Comparison of ENCODE assay signal across 10 cellular contexts in genomic region chr3:140505256-140505655, GRCh38.
DNase-seq lines count a peak whose midpoint lies in the region; ATAC-seq and TF ChIP-seq lines count a peak whose summit lies in the region.
"Had no signal": no experiment of that assay in that cellular context is flagged by ENCODE, and none has a peak within 500 bp of the region (broad histone marks: within the 10 kb centered on the region; RNA-seq: fewer than 3 reads in every experiment).

No MANE protein-coding gene starts in this region.

- DNase-seq in AG20443 (ENCODE audit: low spot score) = peak; percentile 5
- DNase-seq in fibroblast of mammary gland (ENCODE audit: low read depth) = peak; percentile 13
- no peak for DNase-seq in hepatic stellate cell (ENCODE audit: low spot score)
- no peak for DNase-seq in T-helper 2 cell treated with Interferon-gamma antibody and Interleukin-4, amounts not matched to agents 5 μg/mL and 100 μg/mL, for 36 hours (ENCODE audit: low spot score)
- no peak for DNase-seq in dermis blood vessel endothelial cell
- DNase-seq: activated T-cell treated with anti-CD3 and anti-CD28 coated beads, Interleukin-2, amount 50 U/mL, for 48 hours; left lung had no signal

- no peaks in the 10 kb centered on the region for H3K36me3 Mint-ChIP-seq in T-helper 2 cell treated with Interferon-gamma antibody and Interleukin-4, amounts not matched to agents 5 μg/mL and 100 μg/mL, for 36 hours (ENCODE audit: low read depth)

- peaks cover 2% of the 10 kb centered on the region for H3K27me3 Mint-ChIP-seq in T-helper 2 cell treated with Interferon-gamma antibody and Interleukin-4, amounts not matched to agents 5 μg/mL and 100 μg/mL, for 36 hours (ENCODE audit: low read depth)

- no peak for TF ChIP-seq CTCF in fibroblast of mammary gland (conservative IDR thresholded peaks at IDR 0.05; ENCODE audit: control insufficient read depth, insufficient read depth, low read depth, low read length)

- no peak overlapping the region for H3K4me3 Mint-ChIP-seq in T-helper 2 cell treated with Interferon-gamma antibody and Interleukin-4, amounts not matched to agents 5 μg/mL and 100 μg/mL, for 36 hours

- no peak overlapping the region for H3K27ac Mint-ChIP-seq in T-helper 2 cell treated with Interferon-gamma antibody and Interleukin-4, amounts not matched to agents 5 μg/mL and 100 μg/mL, for 36 hours

- no peak overlapping the region for H3K4me3 ChIP-seq in fibroblast of mammary gland (ENCODE audit: control insufficient read depth, low read depth, low read length)
- H3K4me3 ChIP-seq: left lung had no signal

- ATAC-seq in GM19043 (IDR thresholded peaks at IDR 0.05; ENCODE audit: low read depth, unreplicated experiment) = peak; percentile 63
- ATAC-seq in HG03108 (IDR thresholded peaks at IDR 0.05; ENCODE audit: unreplicated experiment) = peak; percentile 69
- no peak for ATAC-seq in HG03135 (IDR thresholded peaks at IDR 0.05; ENCODE audit: unreplicated experiment)
- ATAC-seq: left lung had no signal

- no peaks in the 10 kb centered on the region for H3K4me1 Mint-ChIP-seq in T-helper 2 cell treated with Interferon-gamma antibody and Interleukin-4, amounts not matched to agents 5 μg/mL and 100 μg/mL, for 36 hours (ENCODE audit: low read depth)

- no peaks in the 10 kb centered on the region for H3K9me3 Mint-ChIP-seq in T-helper 2 cell treated with Interferon-gamma antibody and Interleukin-4, amounts not matched to agents 5 μg/mL and 100 μg/mL, for 36 hours

Comparison
In these comparisons a context has a peak if more than half of its experiments do, and no peak if none do; other contexts are left out.
1. DNase-seq: peak in AG20443 (single experiment) and fibroblast of mammary gland (single experiment); none in hepatic stellate cell (single experiment), T-helper 2 cell treated with Interferon-gamma antibody and Interleukin-4, amounts not matched to agents 5 μg/mL and 100 μg/mL, for 36 hours (single experiment) and dermis blood vessel endothelial cell (single experiment).